In the genomic region with DNA sequence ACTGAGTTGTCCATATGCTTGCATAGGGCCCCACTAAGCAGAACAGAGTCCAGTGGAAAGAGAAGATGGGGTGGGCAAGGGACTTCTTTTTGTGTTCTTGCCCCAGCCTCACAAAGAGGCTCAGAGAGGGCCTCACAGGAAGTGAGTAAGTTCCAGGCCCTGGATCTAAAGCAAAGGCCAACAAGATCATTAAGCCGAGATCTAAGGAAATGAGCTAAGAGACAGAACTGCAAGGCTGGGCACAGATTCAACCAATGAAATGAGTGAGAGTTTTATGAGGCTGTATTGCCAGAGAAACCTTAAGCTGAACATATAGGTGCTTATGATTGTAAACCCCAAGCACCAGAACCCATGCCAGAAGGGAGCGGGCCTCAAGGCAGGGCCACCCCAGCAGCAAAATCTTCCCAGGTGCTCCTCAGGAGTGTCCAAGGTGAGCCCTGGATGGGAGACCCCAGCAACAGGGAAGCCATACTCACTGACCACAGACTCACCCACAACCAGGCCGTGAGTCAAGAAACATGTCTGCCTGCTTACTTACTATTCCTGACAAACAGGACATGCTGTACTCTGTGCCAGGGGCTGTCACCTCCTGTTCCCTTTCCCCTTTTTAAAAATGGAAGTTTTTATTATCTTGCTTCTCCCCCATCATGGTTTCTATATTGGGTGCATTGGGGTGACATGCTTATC, we compare ENCODE assay signal across 14 cellular contexts. TPM values are rescaled to one million over a fixed set of nuclear protein-coding genes. Genes with fewer than 3 reads are reported as not detected.
A peak's percentile ranks its signal among the peaks of the same experiment; 100 is the strongest.
DNase-seq lines count a peak whose midpoint lies in the region; TF ChIP-seq lines count a peak whose summit lies in the region.
"Had no signal": no experiment of that assay in that cellular context is flagged by ENCODE, and none has a peak within 500 bp of the region (broad histone marks: within the 10 kb centered on the region; RNA-seq: fewer than 3 reads in every experiment).

No MANE protein-coding gene starts in this region.

- H3K79me2 ChIP-seq in Loucy (ENCODE audit: insufficient read depth, low read length), result no peaks in the 10 kb centered on the region
- H3K79me2 ChIP-seq in osteoblast (ENCODE audit: insufficient read depth, low read length), result no peaks in the 10 kb centered on the region

- H3K27ac ChIP-seq in osteoblast (ENCODE audit: low read depth, low read length), result no peak overlapping the region

- H4K20me1 ChIP-seq in Loucy (ENCODE audit: insufficient read depth, low read length, poor library complexity, severe bottlenecking) (no peaks in the 10 kb centered on the region), osteoblast (ENCODE audit: insufficient read depth, low read length) (no peaks in the 10 kb centered on the region)

- H3K9me2 ChIP-seq in Loucy (replicated peaks; ENCODE audit: low read depth, low read length), result no peaks in the 10 kb centered on the region

- peaks cover 6% of the 10 kb centered on the region for H3K27me3 Mint-ChIP-seq in activated CD4-positive, alpha-beta memory T cell treated with anti-CD3 and anti-CD28 coated beads, Interleukin-2, amount 10 ng/mL, durations not matched to agents 7 days and 5 days

- peaks cover 45% of the 10 kb centered on the region for H3K4me1 ChIP-seq in Loucy (ENCODE audit: insufficient read depth, low read length, poor library complexity, severe bottlenecking)
- peaks cover 14% of the 10 kb centered on the region for H3K4me1 ChIP-seq in osteoblast (ENCODE audit: insufficient read depth, low read length)

- no peak for TF ChIP-seq CTCF in Loucy (conservative IDR thresholded peaks at IDR 0.05; ENCODE audit: low read length)
- TF ChIP-seq CTCF in cardiac fibroblast (IDR thresholded peaks at IDR 0.05; ENCODE audit: low read depth, low read length), result no peak
- TF ChIP-seq CTCF in osteoblast (IDR thresholded peaks at IDR 0.05; ENCODE audit: extremely low read depth, low read depth, low read length), result no peak

- H3K4me3 Mint-ChIP-seq in activated CD4-positive, alpha-beta memory T cell treated with anti-CD3 and anti-CD28 coated beads, Interleukin-2, amount 10 ng/mL, durations not matched to agents 7 days and 5 days, result no peak overlapping the region
- H3K4me3 Mint-ChIP-seq: activated T-cell treated with anti-CD3 and anti-CD28 coated beads, Interleukin-2, amount 50 U/mL, for 24 hours; memory B cell had no signal

- no peak overlapping the region for H3K27ac Mint-ChIP-seq in activated CD4-positive, alpha-beta memory T cell treated with anti-CD3 and anti-CD28 coated beads, Interleukin-2, amount 10 ng/mL, durations not matched to agents 7 days and 5 days
- H3K27ac Mint-ChIP-seq: activated T-cell treated with anti-CD3 and anti-CD28 coated beads, Interleukin-2, amount 50 U/mL, for 24 hours; memory B cell had no signal

- POLR2A ChIA-PET in activated CD4-positive, alpha-beta memory T cell treated with anti-CD3 and anti-CD28 coated beads, Interleukin-2, amount 10 ng/mL, durations not matched to agents 7 days and 5 days (lab: Charles Lee), result no interaction called here

- H3K36me3 Mint-ChIP-seq in activated CD4-positive, alpha-beta memory T cell treated with anti-CD3 and anti-CD28 coated beads, Interleukin-2, amount 10 ng/mL, durations not matched to agents 7 days and 5 days (ENCODE audit: low read depth), result no peaks in the 10 kb centered on the region
- H3K36me3 Mint-ChIP-seq: memory B cell had no signal

- no peaks in the 10 kb centered on the region for H3K9me3 Mint-ChIP-seq in activated CD4-positive, alpha-beta memory T cell treated with anti-CD3 and anti-CD28 coated beads, Interleukin-2, amount 10 ng/mL, durations not matched to agents 7 days and 5 days
- H3K9me3 Mint-ChIP-seq: activated T-cell treated with anti-CD3 and anti-CD28 coated beads, Interleukin-2, amount 50 U/mL, for 24 hours; memory B cell had no signal

- H3K9ac ChIP-seq in Loucy (ENCODE audit: low read depth, low read length, poor library complexity, severe bottlenecking), result peak overlapping the region; percentile 57

- CTCF ChIA-PET in activated CD4-positive, alpha-beta memory T cell treated with anti-CD3 and anti-CD28 coated beads, Interleukin-2, amount 10 ng/mL, durations not matched to agents 7 days and 5 days (lab: Charles Lee), result interaction anchor here (0.6 to 1.3 kb wide), 2 partner anchors 11 to 346 kb away, joined by 3 to 5 read pairs; no protein-coding TSS in a partner anchor

- H3K27me3 ChIP-seq in Loucy (ENCODE audit: insufficient read depth, low read length, poor library complexity, severe bottlenecking), result no peaks in the 10 kb centered on the region
- no peaks in the 10 kb centered on the region for H3K27me3 ChIP-seq in osteoblast (ENCODE audit: insufficient read depth, low read length)

- H3K4me3 ChIP-seq in Loucy (ENCODE audit: low read length, poor library complexity, severe bottlenecking), result peak overlapping the region; percentile 47
- no peak overlapping the region for H3K4me3 ChIP-seq in cardiac fibroblast (replicated peaks in 1 of 2; ENCODE audit: low read depth in 2 of 2, low read length in 2 of 2)
- H3K4me3 ChIP-seq in osteoblast (ENCODE audit: insufficient read depth, low read length), result no peak overlapping the region

- H3K9me3 ChIP-seq in Loucy (ENCODE audit: insufficient read depth, low read depth, low read length), result no peaks in the 10 kb centered on the region
- no peaks in the 10 kb centered on the region for H3K9me3 ChIP-seq in osteoblast (ENCODE audit: low read depth, low read length)

- H3K4me2 ChIP-seq in Loucy (ENCODE audit: low read depth, low read length, poor library complexity, severe bottlenecking), result peak overlapping the region; percentile 70
- H3K4me2 ChIP-seq in osteoblast (ENCODE audit: insufficient read depth, low read length), result no peak overlapping the region

- peak; percentile 68 for DNase-seq in ELR (ENCODE audit: low read depth)
- peak; percentile 37 to 64 for DNase-seq in cardiac fibroblast (ENCODE audit: low read depth in 2 of 2)
- no peak for DNase-seq in osteoblast (ENCODE audit: insufficient read length, low spot score, missing footprints)
- DNase-seq in stimulated activated CD4-positive, alpha-beta T cell treated with anti-CD3 and anti-CD28 coated beads, Interleukin-2, amount 100 ng/mL, for 24 hours, result no peak
- DNase-seq in RPMI8226, result no peak
- no peak for DNase-seq in activated CD4-positive, alpha-beta memory T cell treated with anti-CD3 and anti-CD28 coated beads, Interleukin-2, amount 10 ng/mL, durations not matched to agents 7 days and 5 days
- DNase-seq: activated T-cell treated with anti-CD3 and anti-CD28 coated beads, Interleukin-2, amount 50 U/mL, for 24 hours; COR-L47; KG1; NCI-H2029; NCI-H774; nucleus accumbens had no signal

- H3K36me3 ChIP-seq in Loucy (ENCODE audit: insufficient read depth, low read length), result no peaks in the 10 kb centered on the region
- H3K36me3 ChIP-seq in osteoblast (ENCODE audit: insufficient read depth, low read length), result no peaks in the 10 kb centered on the region

- no peaks in the 10 kb centered on the region for H3K4me1 Mint-ChIP-seq in activated CD4-positive, alpha-beta memory T cell treated with anti-CD3 and anti-CD28 coated beads, Interleukin-2, amount 10 ng/mL, durations not matched to agents 7 days and 5 days

- peak overlapping the region; percentile 47; the same call in 1 of the 2 replicates for H2AFZ ChIP-seq in Loucy (ENCODE audit: low read length)
- peak overlapping the region; percentile 64 for H2AFZ ChIP-seq in osteoblast (ENCODE audit: low read length)

- H3F3A ChIP-seq in Loucy (ENCODE audit: low read depth), result no peaks in the 10 kb centered on the region

RNA-seq across cellular contexts. Expression of gene SLC14A1, which starts 40.2 kb away (rescaled TPM):
- 128 and 136 TPM in 2 replicates for total RNA-seq in osteoblast
- total RNA-seq in activated CD4-positive, alpha-beta memory T cell treated with anti-CD3 and anti-CD28 coated beads, Interleukin-2, amount 10 ng/mL, durations not matched to agents 7 days and 5 days, result 1 to 10 TPM; 1.5 to 2.7 TPM

Comparison
In these comparisons a context has a peak if more than half of its experiments do, and no peak if none do; other contexts are left out.
1. DNase-seq: peak in ELR (single experiment) and cardiac fibroblast (2 of 2); none in osteoblast (single experiment), stimulated activated CD4-positive, alpha-beta T cell treated with anti-CD3 and anti-CD28 coated beads, Interleukin-2, amount 100 ng/mL, for 24 hours (0 of 2), RPMI8226 (single experiment) and activated CD4-positive, alpha-beta memory T cell treated with anti-CD3 and anti-CD28 coated beads, Interleukin-2, amount 10 ng/mL, durations not matched to agents 7 days and 5 days (single experiment).
2. RNA of gene SLC14A1, which starts 40.2 kb away (total RNA-seq): 128 to 136 TPM in osteoblast; 1.5 to 2.7 TPM in activated CD4-positive, alpha-beta memory T cell treated with anti-CD3 and anti-CD28 coated beads, Interleukin-2, amount 10 ng/mL, durations not matched to agents 7 days and 5 days; every median in the first group is over 10 times any median in the second.